In the genomic region with DNA sequence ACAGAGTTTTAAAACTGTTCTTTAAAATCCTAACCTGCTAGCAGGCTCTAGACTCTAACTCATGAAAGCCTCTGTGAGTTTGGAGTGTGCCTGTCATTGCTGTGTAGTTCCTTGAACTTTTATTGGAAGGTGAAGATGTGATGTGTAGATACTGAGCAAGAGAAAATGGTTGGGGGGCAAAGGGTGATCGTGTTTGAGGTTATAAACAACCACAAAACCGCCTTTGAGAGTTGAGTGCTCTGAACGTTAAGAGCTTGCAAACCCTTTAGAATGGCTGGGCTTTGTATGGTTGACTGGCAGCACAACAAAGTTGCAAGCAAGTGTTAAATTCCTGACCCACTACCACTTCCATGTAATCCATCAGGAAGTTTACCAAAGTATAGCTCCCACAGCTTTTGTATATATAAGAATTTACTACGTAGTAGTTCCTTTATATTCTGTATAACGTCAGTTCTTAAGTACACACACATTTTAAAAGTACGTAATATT, we compare ENCODE assay signal across 19 cellular contexts.
"Had no signal": no experiment of that assay in that cellular context is flagged by ENCODE, and none has a peak within 500 bp of the region (broad histone marks: within the 10 kb centered on the region; RNA-seq: fewer than 3 reads in every experiment).

No MANE protein-coding gene starts in this region.

- H3K27ac ChIP-seq: coronary artery, foreskin keratinocyte, left ventricle myocardium inferior, lower lobe of right lung, parathyroid adenoma, psoas muscle, right lobe of liver, thoracic aorta, transverse colon had no signal

- H3K36me3 ChIP-seq: left ventricle myocardium inferior, lower lobe of right lung, right lobe of liver, thoracic aorta, transverse colon had no signal

- H3K4me1 ChIP-seq: foreskin keratinocyte, lower lobe of right lung, parathyroid adenoma, psoas muscle, right lobe of liver had no signal

- ATAC-seq: psoas muscle; right lobe of liver; stimulated activated naive B cell treated with anti-CD40 and anti-IgM and Interleukin-4, amounts not matched to agents 10 μg/mL and 1 μg/mL and 100 μg/mL, for 72 hours; stimulated activated naive CD8-positive, alpha-beta T cell treated with anti-CD3 and anti-CD28 coated beads, Interleukin-15, amount 100 ng/mL, for 72 hours had no signal

- H3K4me3 ChIP-seq: coronary artery, left ventricle myocardium inferior, lower lobe of right lung, psoas muscle, right lobe of liver, thoracic aorta, transverse colon had no signal

- DNase-seq: effector CD4-positive, alpha-beta T cell; erythroblast; immature natural killer cell; left ventricle myocardium inferior; lower lobe of right lung; mesenchymal stem cell; naive B cell; psoas muscle; retina; right lobe of liver; stimulated activated CD4-positive, alpha-beta T cell treated with anti-CD3 and anti-CD28 coated beads, Interleukin-4, amount 100 ng/mL, for 24 hours; stimulated activated naive B cell treated with anti-CD40 and anti-IgM and Interleukin-4, amounts not matched to agents 10 μg/mL and 1 μg/mL and 100 μg/mL, for 72 hours; stimulated activated naive CD8-positive, alpha-beta T cell treated with anti-CD3 and anti-CD28 coated beads, Interleukin-15, amount 100 ng/mL, for 72 hours; substantia nigra; transverse colon had no signal

- H3K9me3 ChIP-seq: lower lobe of right lung, psoas muscle, right lobe of liver, thoracic aorta, transverse colon had no signal

- H3K27me3 ChIP-seq: foreskin keratinocyte, right lobe of liver, transverse colon had no signal
